ENCODE assay signal across 1 cellular context in genomic region chr6:9795880-9796279, GRCh38.
TF ChIP-seq lines count a peak whose summit lies in the region.

No MANE protein-coding gene starts in this region.

TF ChIP-seq in H1, 55 proteins besides CTCF, POLR2A, EP300 and RAD21:
- TF ChIP-seq ASH2L (IDR thresholded peaks at IDR 0.05; ENCODE audit: low read length) (no peak), CBX5 (IDR thresholded peaks at IDR 0.05; ENCODE audit: low read depth, low read length) (no peak), MAFK (IDR thresholded peaks at IDR 0.05; ENCODE audit: low read depth, low read length) (no peak), RXRA (IDR thresholded peaks at IDR 0.05; ENCODE audit: insufficient read depth, low read depth, low read length) (no peak), POLR2AphosphoS5 (IDR thresholded peaks at IDR 0.05; ENCODE audit: low read depth, low read length) (no peak), ATF3 (IDR thresholded peaks at IDR 0.05; ENCODE audit: insufficient read depth, low read depth, low read length) (no peak)
TF ChIP-seq in H1: peak in this region for 0.
